In genomic region chr18:76568726-76569125, GRCh38 we compare ENCODE assay signal across 17 cellular contexts.
"Had no signal": no experiment of that assay in that cellular context is flagged by ENCODE, and none has a peak within 500 bp of the region (broad histone marks: within the 10 kb centered on the region; RNA-seq: fewer than 3 reads in every experiment).

No MANE protein-coding gene starts in this region.

- H3K9me3 ChIP-seq: ascending aorta, gastroesophageal sphincter, heart right ventricle, transverse colon had no signal

- H3K27ac Mint-ChIP-seq: activated naive CD4-positive, alpha-beta T cell treated with anti-CD3 and anti-CD28 coated beads, Interleukin-2, amount 10 ng/mL, durations not matched to agents 7 days and 5 days; activated T-helper 2 cell treated with anti-CD3 and anti-CD28 coated beads, Interferon-gamma antibody, Interleukin-2, Interleukin-4, amounts not matched to agents 10 μg/mL and 5 μg/mL and 100 μg/mL, durations not matched to agents 14 hours and 24 hours and 36 hours; naive B cell; progenitor cell of endocrine pancreas had no signal

- ATAC-seq: gastroesophageal sphincter, heart right ventricle, right cardiac atrium had no signal

- H3K4me1 Mint-ChIP-seq: activated naive CD4-positive, alpha-beta T cell treated with anti-CD3 and anti-CD28 coated beads, Interleukin-2, amount 10 ng/mL, durations not matched to agents 7 days and 5 days had no signal

- H3K4me3 ChIP-seq: ascending aorta, gastroesophageal sphincter, heart right ventricle, transverse colon had no signal

- H3K4me3 Mint-ChIP-seq: activated naive CD4-positive, alpha-beta T cell treated with anti-CD3 and anti-CD28 coated beads, Interleukin-2, amount 10 ng/mL, durations not matched to agents 7 days and 5 days; naive B cell had no signal

- H3K36me3 ChIP-seq: ascending aorta, gastroesophageal sphincter, heart right ventricle, transverse colon, WERI-Rb-1 had no signal

- H3K27me3 Mint-ChIP-seq: progenitor cell of endocrine pancreas had no signal

- H3K27ac ChIP-seq: ascending aorta, gastroesophageal sphincter, transverse colon, WERI-Rb-1 had no signal

- H3K36me3 Mint-ChIP-seq: activated naive CD4-positive, alpha-beta T cell treated with anti-CD3 and anti-CD28 coated beads, Interleukin-2, amount 10 ng/mL, durations not matched to agents 7 days and 5 days had no signal

- H3K9me3 Mint-ChIP-seq: activated naive CD4-positive, alpha-beta T cell treated with anti-CD3 and anti-CD28 coated beads, Interleukin-2, amount 10 ng/mL, durations not matched to agents 7 days and 5 days; activated T-helper 2 cell treated with anti-CD3 and anti-CD28 coated beads, Interferon-gamma antibody, Interleukin-2, Interleukin-4, amounts not matched to agents 10 μg/mL and 5 μg/mL and 100 μg/mL, durations not matched to agents 14 hours and 24 hours and 36 hours had no signal

- H3K27me3 ChIP-seq: ascending aorta, gastroesophageal sphincter, transverse colon had no signal

- DNase-seq: activated CD4-positive, alpha-beta T cell treated with anti-CD3 and anti-CD28 coated beads, Interleukin-2, amount 50 U/mL, for 48 hours; activated naive CD4-positive, alpha-beta T cell treated with anti-CD3 and anti-CD28 coated beads, Interleukin-2, amount 10 ng/mL, durations not matched to agents 7 days and 5 days; heart right ventricle; naive B cell; nucleus accumbens; small intestine; stimulated activated CD4-positive, alpha-beta T cell treated with anti-CD3 and anti-CD28 coated beads, Interleukin-4, amount 100 ng/mL, for 4 hours; stimulated activated CD8-positive, alpha-beta memory T cell treated with anti-CD3 and anti-CD28 coated beads, Interleukin-4, amount 100 ng/mL, for 48 hours; stimulated activated naive CD4-positive, alpha-beta T cell treated with Interleukin-2 at 50 U/mL for 16 hours; T1000; transverse colon; WERI-Rb-1 had no signal

- FAIRE-seq: small intestine had no signal
